Comparison of ENCODE assay signal across 1 cellular context in the genomic region with DNA sequence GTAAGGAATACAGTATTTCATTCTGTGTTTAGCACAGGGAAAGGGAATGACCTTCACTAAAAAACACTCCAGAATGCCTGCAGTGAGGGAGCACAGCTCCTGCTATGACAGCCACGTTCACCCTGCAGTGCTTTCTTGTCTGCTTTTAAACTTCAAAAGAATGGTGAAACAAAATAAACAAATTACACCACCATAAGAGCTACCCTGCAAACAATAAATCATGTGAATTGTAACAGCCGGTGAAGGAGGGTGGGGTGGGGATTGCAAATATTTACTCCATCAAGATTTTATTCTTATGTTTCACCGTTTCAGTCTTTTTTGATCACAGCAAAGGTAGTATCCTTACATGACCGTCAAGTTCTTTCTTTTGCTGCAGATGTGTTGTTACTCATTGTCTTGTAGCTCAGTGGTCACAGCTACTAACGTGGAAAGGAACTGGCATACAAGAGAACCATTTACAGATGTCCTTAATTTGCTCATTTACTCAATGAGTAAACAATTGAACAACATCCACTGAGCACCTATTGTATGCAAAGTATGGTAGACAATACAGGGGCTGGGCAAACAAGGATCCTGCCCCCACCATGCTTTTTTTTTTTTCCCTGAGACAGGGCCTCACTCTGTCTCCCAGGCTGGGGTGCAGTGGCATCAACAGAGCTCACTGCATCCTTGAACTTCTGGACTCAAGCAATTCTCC.
TF ChIP-seq lines count a peak whose summit lies in the region.

No MANE protein-coding gene starts in this region.

TF ChIP-seq in HepG2, 621 proteins besides CTCF, POLR2A, EP300 and RAD21 (continued from another document and continues in another):
- TF ChIP-seq, protein P1, sequence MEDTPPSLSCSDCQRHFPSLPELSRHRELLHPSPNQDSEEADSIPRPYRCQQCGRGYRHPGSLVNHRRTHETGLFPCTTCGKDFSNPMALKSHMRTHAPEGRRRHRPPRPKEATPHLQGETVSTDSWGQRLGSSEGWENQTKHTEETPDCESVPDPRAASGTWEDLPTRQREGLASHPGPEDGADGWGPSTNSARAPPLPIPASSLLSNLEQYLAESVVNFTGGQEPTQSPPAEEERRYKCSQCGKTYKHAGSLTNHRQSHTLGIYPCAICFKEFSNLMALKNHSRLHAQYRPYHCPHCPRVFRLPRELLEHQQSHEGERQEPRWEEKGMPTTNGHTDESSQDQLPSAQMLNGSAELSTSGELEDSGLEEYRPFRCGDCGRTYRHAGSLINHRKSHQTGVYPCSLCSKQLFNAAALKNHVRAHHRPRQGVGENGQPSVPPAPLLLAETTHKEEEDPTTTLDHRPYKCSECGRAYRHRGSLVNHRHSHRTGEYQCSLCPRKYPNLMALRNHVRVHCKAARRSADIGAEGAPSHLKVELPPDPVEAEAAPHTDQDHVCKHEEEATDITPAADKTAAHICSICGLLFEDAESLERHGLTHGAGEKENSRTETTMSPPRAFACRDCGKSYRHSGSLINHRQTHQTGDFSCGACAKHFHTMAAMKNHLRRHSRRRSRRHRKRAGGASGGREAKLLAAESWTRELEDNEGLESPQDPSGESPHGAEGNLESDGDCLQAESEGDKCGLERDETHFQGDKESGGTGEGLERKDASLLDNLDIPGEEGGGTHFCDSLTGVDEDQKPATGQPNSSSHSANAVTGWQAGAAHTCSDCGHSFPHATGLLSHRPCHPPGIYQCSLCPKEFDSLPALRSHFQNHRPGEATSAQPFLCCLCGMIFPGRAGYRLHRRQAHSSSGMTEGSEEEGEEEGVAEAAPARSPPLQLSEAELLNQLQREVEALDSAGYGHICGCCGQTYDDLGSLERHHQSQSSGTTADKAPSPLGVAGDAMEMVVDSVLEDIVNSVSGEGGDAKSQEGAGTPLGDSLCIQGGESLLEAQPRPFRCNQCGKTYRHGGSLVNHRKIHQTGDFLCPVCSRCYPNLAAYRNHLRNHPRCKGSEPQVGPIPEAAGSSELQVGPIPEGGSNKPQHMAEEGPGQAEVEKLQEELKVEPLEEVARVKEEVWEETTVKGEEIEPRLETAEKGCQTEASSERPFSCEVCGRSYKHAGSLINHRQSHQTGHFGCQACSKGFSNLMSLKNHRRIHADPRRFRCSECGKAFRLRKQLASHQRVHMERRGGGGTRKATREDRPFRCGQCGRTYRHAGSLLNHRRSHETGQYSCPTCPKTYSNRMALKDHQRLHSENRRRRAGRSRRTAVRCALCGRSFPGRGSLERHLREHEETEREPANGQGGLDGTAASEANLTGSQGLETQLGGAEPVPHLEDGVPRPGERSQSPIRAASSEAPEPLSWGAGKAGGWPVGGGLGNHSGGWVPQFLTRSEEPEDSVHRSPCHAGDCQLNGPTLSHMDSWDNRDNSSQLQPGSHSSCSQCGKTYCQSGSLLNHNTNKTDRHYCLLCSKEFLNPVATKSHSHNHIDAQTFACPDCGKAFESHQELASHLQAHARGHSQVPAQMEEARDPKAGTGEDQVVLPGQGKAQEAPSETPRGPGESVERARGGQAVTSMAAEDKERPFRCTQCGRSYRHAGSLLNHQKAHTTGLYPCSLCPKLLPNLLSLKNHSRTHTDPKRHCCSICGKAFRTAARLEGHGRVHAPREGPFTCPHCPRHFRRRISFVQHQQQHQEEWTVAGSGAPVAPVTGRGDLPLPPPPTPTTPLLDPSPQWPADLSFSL (CRISPR knock-in tag; IDR thresholded peaks at IDR 0.05) = 0 out of 2 replicates have a peak, but pooled peaks have one; percentile 2
- TF ChIP-seq, protein P2, sequence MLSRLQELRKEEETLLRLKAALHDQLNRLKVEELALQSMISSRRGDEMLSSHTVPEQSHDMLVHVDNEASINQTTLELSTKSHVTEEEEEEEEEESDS (CRISPR knock-in tag; IDR thresholded peaks at IDR 0.05; ENCODE audit: borderline replicate concordance) = no peak
- TF ChIP-seq HOXA7 (CRISPR knock-in tag; IDR thresholded peaks at IDR 0.05) (no peak), STAG1 (CRISPR knock-in tag; IDR thresholded peaks at IDR 0.05) (peak; percentile 17; the same call in 1 of the 2 replicates), SP5 (CRISPR knock-in tag; IDR thresholded peaks at IDR 0.05; ENCODE audit: borderline replicate concordance, low read depth) (peak; percentile 83), ZNF563 (CRISPR knock-in tag; IDR thresholded peaks at IDR 0.05) (no peak), ISL2 (CRISPR knock-in tag; IDR thresholded peaks at IDR 0.05) (peak; percentile 95), ZNF143 (CRISPR knock-in tag; IDR thresholded peaks at IDR 0.05) (no peak), ZFP1 (CRISPR knock-in tag; IDR thresholded peaks at IDR 0.05) (no peak), FLYWCH1 (CRISPR knock-in tag; IDR thresholded peaks at IDR 0.05) (peak; percentile 67; the same call in 1 of the 2 replicates), NR2F6 (IDR thresholded peaks at IDR 0.05) (peak; percentile 54), NR2F6 (CRISPR knock-in tag; IDR thresholded peaks at IDR 0.05) (peak; percentile 60; the same call in 1 of the 2 replicates), ZNF615 (CRISPR knock-in tag; IDR thresholded peaks at IDR 0.05; ENCODE audit: borderline replicate concordance) (peak; percentile 31; the same call in 1 of the 2 replicates), SNAPC2 (CRISPR knock-in tag; IDR thresholded peaks at IDR 0.05) (peak; percentile 69; the same call in 1 of the 2 replicates), SP140L (CRISPR knock-in tag; IDR thresholded peaks at IDR 0.05; ENCODE audit: borderline replicate concordance) (no peak), ZNF431 (CRISPR knock-in tag; IDR thresholded peaks at IDR 0.05; ENCODE audit: borderline replicate concordance, low read depth) (0 out of 2 replicates have a peak, but pooled peaks have one; percentile 62), SAP130 (CRISPR knock-in tag; IDR thresholded peaks at IDR 0.05; ENCODE audit: low read depth) (peak; percentile 92), ZNF776 (CRISPR knock-in tag; IDR thresholded peaks at IDR 0.05) (no peak), ZNF331 (CRISPR knock-in tag; IDR thresholded peaks at IDR 0.05) (peak; percentile 37; the same call in 1 of the 2 replicates), ZNF326 (CRISPR knock-in tag; IDR thresholded peaks at IDR 0.05; ENCODE audit: borderline replicate concordance) (no peak), HNF4G (IDR thresholded peaks at IDR 0.05; ENCODE audit: borderline replicate concordance, low read depth, low read length) (0 out of 2 replicates have a peak, but pooled peaks have one; percentile 19), HNF4G (CRISPR knock-in tag; IDR thresholded peaks at IDR 0.05; ENCODE audit: borderline replicate concordance, low read depth) (no peak; the same call in 1 of the 2 replicates), FOXK1 (CRISPR knock-in tag; IDR thresholded peaks at IDR 0.05; ENCODE audit: borderline replicate concordance, low read depth) (peak; percentile 75), ZNF746 (CRISPR knock-in tag; IDR thresholded peaks at IDR 0.05) (0 out of 2 replicates have a peak, but pooled peaks have one; percentile 28), MAFF (IDR thresholded peaks at IDR 0.05; ENCODE audit: low read depth, low read length) (0 out of 2 replicates have a peak, but pooled peaks have one; percentile 1), ZNF782 (CRISPR knock-in tag; IDR thresholded peaks at IDR 0.05; ENCODE audit: borderline replicate concordance) (no peak), ZNF577 (CRISPR knock-in tag; IDR thresholded peaks at IDR 0.05; ENCODE audit: borderline replicate concordance, low read depth) (no peak), CHD4 (IDR thresholded peaks at IDR 0.05; ENCODE audit: borderline replicate concordance, low read length) (peak; percentile 36; the same call in 1 of the 2 replicates), NFYC (CRISPR knock-in tag; IDR thresholded peaks at IDR 0.05) (no peak; the same call in 1 of the 2 replicates), ZNF772 (CRISPR knock-in tag; IDR thresholded peaks at IDR 0.05) (no peak), ZNF549 (CRISPR knock-in tag; IDR thresholded peaks at IDR 0.05) (no peak), MEIS2 (CRISPR knock-in tag; IDR thresholded peaks at IDR 0.05) (peak; percentile 88), HNF4A (CRISPR knock-in tag; IDR thresholded peaks at IDR 0.05) (peak; percentile 55), SMAD3 (CRISPR knock-in tag; IDR thresholded peaks at IDR 0.05) (peak; percentile 59; the same call in 1 of the 2 replicates), SMC3 (IDR thresholded peaks at IDR 0.05; ENCODE audit: low read length) (peak; percentile 38), FOXO1 (CRISPR knock-in tag; IDR thresholded peaks at IDR 0.05) (peak; percentile 78; the same call in 1 of the 2 replicates), JARID2 (CRISPR knock-in tag; IDR thresholded peaks at IDR 0.05; ENCODE audit: insufficient replicate concordance) (no peak)
- TF ChIP-seq, protein P3, sequence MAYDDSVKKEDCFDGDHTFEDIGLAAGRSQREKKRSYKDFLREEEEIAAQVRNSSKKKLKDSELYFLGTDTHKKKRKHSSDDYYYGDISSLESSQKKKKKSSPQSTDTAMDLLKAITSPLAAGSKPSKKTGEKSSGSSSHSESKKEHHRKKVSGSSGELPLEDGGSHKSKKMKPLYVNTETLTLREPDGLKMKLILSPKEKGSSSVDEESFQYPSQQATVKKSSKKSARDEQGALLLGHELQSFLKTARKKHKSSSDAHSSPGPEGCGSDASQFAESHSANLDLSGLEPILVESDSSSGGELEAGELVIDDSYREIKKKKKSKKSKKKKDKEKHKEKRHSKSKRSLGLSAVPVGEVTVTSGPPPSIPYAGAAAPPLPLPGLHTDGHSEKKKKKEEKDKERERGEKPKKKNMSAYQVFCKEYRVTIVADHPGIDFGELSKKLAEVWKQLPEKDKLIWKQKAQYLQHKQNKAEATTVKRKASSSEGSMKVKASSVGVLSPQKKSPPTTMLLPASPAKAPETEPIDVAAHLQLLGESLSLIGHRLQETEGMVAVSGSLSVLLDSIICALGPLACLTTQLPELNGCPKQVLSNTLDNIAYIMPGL (CRISPR knock-in tag; IDR thresholded peaks at IDR 0.05; ENCODE audit: borderline replicate concordance in 1 of 2, low read depth in 1 of 2) = peak in 1 of 2 experiments; percentile 10; a peak in 2 of 4 replicates
- TF ChIP-seq, protein P4, sequence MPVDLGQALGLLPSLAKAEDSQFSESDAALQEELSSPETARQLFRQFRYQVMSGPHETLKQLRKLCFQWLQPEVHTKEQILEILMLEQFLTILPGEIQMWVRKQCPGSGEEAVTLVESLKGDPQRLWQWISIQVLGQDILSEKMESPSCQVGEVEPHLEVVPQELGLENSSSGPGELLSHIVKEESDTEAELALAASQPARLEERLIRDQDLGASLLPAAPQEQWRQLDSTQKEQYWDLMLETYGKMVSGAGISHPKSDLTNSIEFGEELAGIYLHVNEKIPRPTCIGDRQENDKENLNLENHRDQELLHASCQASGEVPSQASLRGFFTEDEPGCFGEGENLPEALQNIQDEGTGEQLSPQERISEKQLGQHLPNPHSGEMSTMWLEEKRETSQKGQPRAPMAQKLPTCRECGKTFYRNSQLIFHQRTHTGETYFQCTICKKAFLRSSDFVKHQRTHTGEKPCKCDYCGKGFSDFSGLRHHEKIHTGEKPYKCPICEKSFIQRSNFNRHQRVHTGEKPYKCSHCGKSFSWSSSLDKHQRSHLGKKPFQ (CRISPR knock-in tag; IDR thresholded peaks at IDR 0.05; ENCODE audit: insufficient replicate concordance) = peak; percentile 30
- TF ChIP-seq, protein P5, sequence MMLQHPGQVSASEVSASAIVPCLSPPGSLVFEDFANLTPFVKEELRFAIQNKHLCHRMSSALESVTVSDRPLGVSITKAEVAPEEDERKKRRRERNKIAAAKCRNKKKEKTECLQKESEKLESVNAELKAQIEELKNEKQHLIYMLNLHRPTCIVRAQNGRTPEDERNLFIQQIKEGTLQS (CRISPR knock-in tag; IDR thresholded peaks at IDR 0.05) = peak; percentile 42; the same call in 1 of the 2 replicates
- TF ChIP-seq, protein P6, sequence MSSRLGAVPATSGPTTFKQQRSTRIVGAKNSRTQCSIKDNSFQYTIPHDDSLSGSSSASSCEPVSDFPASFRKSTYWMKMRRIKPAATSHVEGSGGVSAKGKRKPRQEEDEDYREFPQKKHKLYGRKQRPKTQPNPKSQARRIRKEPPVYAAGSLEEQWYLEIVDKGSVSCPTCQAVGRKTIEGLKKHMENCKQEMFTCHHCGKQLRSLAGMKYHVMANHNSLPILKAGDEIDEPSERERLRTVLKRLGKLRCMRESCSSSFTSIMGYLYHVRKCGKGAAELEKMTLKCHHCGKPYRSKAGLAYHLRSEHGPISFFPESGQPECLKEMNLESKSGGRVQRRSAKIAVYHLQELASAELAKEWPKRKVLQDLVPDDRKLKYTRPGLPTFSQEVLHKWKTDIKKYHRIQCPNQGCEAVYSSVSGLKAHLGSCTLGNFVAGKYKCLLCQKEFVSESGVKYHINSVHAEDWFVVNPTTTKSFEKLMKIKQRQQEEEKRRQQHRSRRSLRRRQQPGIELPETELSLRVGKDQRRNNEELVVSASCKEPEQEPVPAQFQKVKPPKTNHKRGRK (CRISPR knock-in tag; IDR thresholded peaks at IDR 0.05) = no peak
- TF ChIP-seq, protein P7, sequence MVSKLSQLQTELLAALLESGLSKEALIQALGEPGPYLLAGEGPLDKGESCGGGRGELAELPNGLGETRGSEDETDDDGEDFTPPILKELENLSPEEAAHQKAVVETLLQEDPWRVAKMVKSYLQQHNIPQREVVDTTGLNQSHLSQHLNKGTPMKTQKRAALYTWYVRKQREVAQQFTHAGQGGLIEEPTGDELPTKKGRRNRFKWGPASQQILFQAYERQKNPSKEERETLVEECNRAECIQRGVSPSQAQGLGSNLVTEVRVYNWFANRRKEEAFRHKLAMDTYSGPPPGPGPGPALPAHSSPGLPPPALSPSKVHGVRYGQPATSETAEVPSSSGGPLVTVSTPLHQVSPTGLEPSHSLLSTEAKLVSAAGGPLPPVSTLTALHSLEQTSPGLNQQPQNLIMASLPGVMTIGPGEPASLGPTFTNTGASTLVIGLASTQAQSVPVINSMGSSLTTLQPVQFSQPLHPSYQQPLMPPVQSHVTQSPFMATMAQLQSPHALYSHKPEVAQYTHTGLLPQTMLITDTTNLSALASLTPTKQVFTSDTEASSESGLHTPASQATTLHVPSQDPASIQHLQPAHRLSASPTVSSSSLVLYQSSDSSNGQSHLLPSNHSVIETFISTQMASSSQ (IDR thresholded peaks at IDR 0.05; ENCODE audit: low read depth) = peak; percentile 71
- TF ChIP-seq, protein P7 (CRISPR knock-in tag; IDR thresholded peaks at IDR 0.05; ENCODE audit: borderline replicate concordance) = peak; percentile 79; the same call in 1 of the 2 replicates
